In genomic region chr18:62721837-62722795, GRCh38 we compare ENCODE assay signal across 15 cellular contexts. TPM values are rescaled to one million over a fixed set of nuclear protein-coding genes. Genes with fewer than 3 reads are reported as not detected.
DNase-seq lines count a peak whose midpoint lies in the region; ATAC-seq and TF ChIP-seq lines count a peak whose summit lies in the region.
"Had no signal": no experiment of that assay in that cellular context is flagged by ENCODE, and none has a peak within 500 bp of the region (broad histone marks: within the 10 kb centered on the region; RNA-seq: fewer than 3 reads in every experiment).

No MANE protein-coding gene starts in this region.

- H3K4me3 ChIP-seq in BLaER1 treated with 17β-estradiol and CSF1 and Interleukin-3, amounts not matched to agents 10 nM and 100 nM, result peak overlapping the region in 5 of 10 experiments; percentile 0 to 97 (median 10); a peak in 5 of 20 replicates
- no peak overlapping the region for H3K4me3 ChIP-seq in brain microvascular endothelial cell (ENCODE audit: low read depth, low read length)
- H3K4me3 ChIP-seq: ascending aorta, pancreas had no signal

- H3K9ac ChIP-seq in BLaER1 treated with 17β-estradiol and CSF1 and Interleukin-3, amounts not matched to agents 10 nM and 100 nM, result peak overlapping the region; percentile 21 to 97 (median 49); a peak in 19 of 22 replicates

- H3K4me1 Mint-ChIP-seq in neural crest cell, result peaks cover 84% of the 10 kb centered on the region
- peaks cover 50% of the 10 kb centered on the region for H3K4me1 Mint-ChIP-seq in activated T-helper 2 cell treated with anti-CD3 and anti-CD28 coated beads, Interferon-gamma antibody, Interleukin-2, Interleukin-4, amounts not matched to agents 10 μg/mL and 5 μg/mL and 100 μg/mL, durations not matched to agents 14 hours and 24 hours and 36 hours (ENCODE audit: low read depth)

- no peak overlapping the region for H3K27ac Mint-ChIP-seq in neural crest cell (ENCODE audit: unreplicated experiment)
- H3K27ac Mint-ChIP-seq in activated T-helper 2 cell treated with anti-CD3 and anti-CD28 coated beads, Interferon-gamma antibody, Interleukin-2, Interleukin-4, amounts not matched to agents 10 μg/mL and 5 μg/mL and 100 μg/mL, durations not matched to agents 14 hours and 24 hours and 36 hours, result no peak overlapping the region

- intact Hi-C loops in activated T-helper 2 cell treated with anti-CD3 and anti-CD28 coated beads, Interferon-gamma antibody, Interleukin-2, Interleukin-4, amounts not matched to agents 10 μg/mL and 5 μg/mL and 100 μg/mL, durations not matched to agents 14 hours and 24 hours and 36 hours (cut with micrococcal nuclease), result no loop called here

- no peaks in the 10 kb centered on the region for H3K9me3 Mint-ChIP-seq in neural crest cell
- no peaks in the 10 kb centered on the region for H3K9me3 Mint-ChIP-seq in activated T-helper 2 cell treated with anti-CD3 and anti-CD28 coated beads, Interferon-gamma antibody, Interleukin-2, Interleukin-4, amounts not matched to agents 10 μg/mL and 5 μg/mL and 100 μg/mL, durations not matched to agents 14 hours and 24 hours and 36 hours

- no peaks in the 10 kb centered on the region for H3K27me3 ChIP-seq in BLaER1 treated with 17β-estradiol and CSF1 and Interleukin-3, amounts not matched to agents 10 nM and 100 nM
- H3K27me3 ChIP-seq in brain microvascular endothelial cell (replicated peaks), result no peaks in the 10 kb centered on the region
- H3K27me3 ChIP-seq: ascending aorta, pancreas had no signal

- no peaks in the 10 kb centered on the region for H3K27me3 Mint-ChIP-seq in neural crest cell (ENCODE audit: low read depth)
- H3K27me3 Mint-ChIP-seq in activated T-helper 2 cell treated with anti-CD3 and anti-CD28 coated beads, Interferon-gamma antibody, Interleukin-2, Interleukin-4, amounts not matched to agents 10 μg/mL and 5 μg/mL and 100 μg/mL, durations not matched to agents 14 hours and 24 hours and 36 hours (ENCODE audit: low read depth), result no peaks in the 10 kb centered on the region

- peaks cover 0 to 7% (median 5%) of the 10 kb centered on the region in 11 experiments; a peak in 12 of 22 replicates for H3K9me3 ChIP-seq in BLaER1 treated with 17β-estradiol and CSF1 and Interleukin-3, amounts not matched to agents 10 nM and 100 nM (replicated peaks in 1 of 11)
- H3K9me3 ChIP-seq: ascending aorta, pancreas had no signal

- TF ChIP-seq CTCF in brain microvascular endothelial cell (IDR thresholded peaks at IDR 0.05; ENCODE audit: low read depth, low read length, missing control alignments) (no peak), neural crest cell (conservative IDR thresholded peaks at IDR 0.05) (no peak)

- DNase-seq in NCI-H1694 (lab: John Stamatoyannopoulos, UW), result peak; percentile 23
- DNase-seq in brain microvascular endothelial cell, result peak; percentile 8
- no peak for DNase-seq in neural crest cell (ENCODE audit: low read depth, low spot score)
- no peak for DNase-seq in glomerular visceral epithelial cell (ENCODE audit: extremely low spot score)
- no peak for DNase-seq in activated T-helper 2 cell treated with anti-CD3 and anti-CD28 coated beads, Interferon-gamma antibody, Interleukin-2, Interleukin-4, amounts not matched to agents 10 μg/mL and 5 μg/mL and 100 μg/mL, durations not matched to agents 14 hours and 24 hours and 36 hours (ENCODE audit: low spot score)
- DNase-seq: activated CD4-positive, alpha-beta T cell treated with anti-CD3 and anti-CD28 coated beads, Interleukin-2, amount 50 U/mL, for 48 hours; effector CD8-positive, alpha-beta T cell; Karpas-422; NCI-H2029; pancreas; stimulated activated CD4-positive, alpha-beta T cell treated with anti-CD3 and anti-CD28 coated beads, Interleukin-12 subunit alpha, Interleukin-12 subunit beta, amount 100 ng/mL, for 4 hours had no signal

- H3K36me3 Mint-ChIP-seq in neural crest cell (ENCODE audit: low read depth), result no peaks in the 10 kb centered on the region
- peaks cover 24% of the 10 kb centered on the region for H3K36me3 Mint-ChIP-seq in activated T-helper 2 cell treated with anti-CD3 and anti-CD28 coated beads, Interferon-gamma antibody, Interleukin-2, Interleukin-4, amounts not matched to agents 10 μg/mL and 5 μg/mL and 100 μg/mL, durations not matched to agents 14 hours and 24 hours and 36 hours (ENCODE audit: low read depth)

- peak overlapping the region; percentile 77 to 94 (median 88) for H3K4me2 ChIP-seq in BLaER1 treated with 17β-estradiol and CSF1 and Interleukin-3, amounts not matched to agents 10 nM and 100 nM

- H3K4me3 Mint-ChIP-seq in neural crest cell, result peak overlapping the region; percentile 76
- H3K4me3 Mint-ChIP-seq in activated T-helper 2 cell treated with anti-CD3 and anti-CD28 coated beads, Interferon-gamma antibody, Interleukin-2, Interleukin-4, amounts not matched to agents 10 μg/mL and 5 μg/mL and 100 μg/mL, durations not matched to agents 14 hours and 24 hours and 36 hours (ENCODE audit: low read depth), result no peak overlapping the region

- peaks cover 32 to 78% (median 64%) of the 10 kb centered on the region in 10 experiments for H3K4me1 ChIP-seq in BLaER1 treated with 17β-estradiol and CSF1 and Interleukin-3, amounts not matched to agents 10 nM and 100 nM

- in situ Hi-C loops in brain microvascular endothelial cell (cut with HindIII; ENCODE audit: low pct_ligation_motif_present, low sequenced_read_pairs), result no loop called here

- H4K20me1 ChIP-seq in BLaER1 treated with 17β-estradiol and CSF1 and Interleukin-3, amounts not matched to agents 10 nM and 100 nM, result peaks cover 0 to 72% (median 14%) of the 10 kb centered on the region in 11 experiments; a peak in 14 of 22 replicates

- H3K27ac ChIP-seq in BLaER1 treated with 17β-estradiol and CSF1 and Interleukin-3, amounts not matched to agents 10 nM and 100 nM, result peak overlapping the region; percentile 2 to 96 (median 33); a peak in 18 of 22 replicates
- H3K27ac ChIP-seq in brain microvascular endothelial cell, result no peak overlapping the region
- H3K27ac ChIP-seq: ascending aorta, pancreas had no signal

- ATAC-seq in HG02885 (IDR thresholded peaks at IDR 0.05; ENCODE audit: poor library complexity, unreplicated experiment), result no peak
- no peak for ATAC-seq in GM18858 (IDR thresholded peaks at IDR 0.05; ENCODE audit: unreplicated experiment)
- ATAC-seq: pancreas had no signal

- H3K36me3 ChIP-seq in BLaER1 treated with 17β-estradiol and CSF1 and Interleukin-3, amounts not matched to agents 10 nM and 100 nM, result peaks cover 0 to 11% (median under 1%) of the 10 kb centered on the region in 11 experiments; a peak in 10 of 22 replicates
- no peaks in the 10 kb centered on the region for H3K36me3 ChIP-seq in brain microvascular endothelial cell (replicated peaks)
- H3K36me3 ChIP-seq: ascending aorta, pancreas had no signal

RNA-seq across cellular contexts. Expression of gene PHLPP1, which starts 6.8 kb away (rescaled TPM):
- total RNA-seq in neural crest cell, result 27.5 and 29.6 TPM in 2 replicates
- 31.1 and 31.8 TPM in 2 replicates for total RNA-seq in activated T-helper 2 cell treated with anti-CD3 and anti-CD28 coated beads, Interferon-gamma antibody, Interleukin-2, Interleukin-4, amounts not matched to agents 10 μg/mL and 5 μg/mL and 100 μg/mL, durations not matched to agents 14 hours and 24 hours and 36 hours

Comparison
In these comparisons a context has a peak if more than half of its experiments do, and no peak if none do; other contexts are left out.
1. DNase-seq: peak in NCI-H1694 (single experiment) and brain microvascular endothelial cell (single experiment); none in neural crest cell (single experiment), glomerular visceral epithelial cell (single experiment) and activated T-helper 2 cell treated with anti-CD3 and anti-CD28 coated beads, Interferon-gamma antibody, Interleukin-2, Interleukin-4, amounts not matched to agents 10 μg/mL and 5 μg/mL and 100 μg/mL, durations not matched to agents 14 hours and 24 hours and 36 hours (single experiment).